ENCODE assay signal across 10 cellular contexts in the genomic region with DNA sequence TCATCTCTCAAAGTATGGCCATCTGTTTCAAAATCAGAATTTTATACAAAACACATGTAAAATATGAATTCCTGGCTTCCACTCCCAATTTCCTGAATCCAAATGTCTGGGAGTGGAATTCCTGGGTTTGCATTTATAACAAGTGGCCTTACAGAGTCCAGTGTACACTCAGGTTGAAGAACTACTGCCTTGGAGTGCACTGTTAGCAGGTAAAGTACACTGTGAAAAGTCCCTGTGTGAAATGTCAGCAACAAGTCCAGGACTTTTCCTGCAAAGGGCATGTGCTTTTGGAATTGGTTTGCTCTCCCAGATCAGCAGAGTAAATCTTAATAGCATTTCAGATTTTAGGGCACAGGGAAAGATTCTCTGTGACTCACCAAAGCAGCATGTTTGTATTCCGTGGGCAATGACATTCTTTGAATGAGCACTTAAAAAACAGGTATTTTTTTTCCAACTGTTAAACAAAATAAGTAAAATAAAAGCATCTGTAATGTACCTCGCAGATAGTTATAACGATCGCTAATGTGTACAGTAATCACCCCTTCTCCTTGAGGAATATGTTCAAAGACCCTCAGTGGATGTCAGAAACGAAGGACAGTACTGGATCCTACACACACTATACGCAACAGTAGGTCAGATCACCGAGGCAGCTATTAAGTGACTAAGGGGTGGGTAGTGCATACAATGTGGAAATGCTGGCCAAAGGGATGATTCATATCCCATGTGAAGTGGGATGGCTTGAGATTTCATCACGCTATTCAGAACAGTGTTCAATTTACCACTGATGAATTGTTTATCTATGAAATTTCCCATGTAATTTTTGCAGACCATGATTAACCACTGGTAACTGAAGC. TPM values are rescaled to one million over a fixed set of nuclear protein-coding genes. Genes with fewer than 3 reads are reported as not detected.
A peak's percentile ranks its signal among the peaks of the same experiment; 100 is the strongest.
DNase-seq lines count a peak whose midpoint lies in the region; ATAC-seq and TF ChIP-seq lines count a peak whose summit lies in the region.
"Had no signal": no experiment of that assay in that cellular context is flagged by ENCODE, and none has a peak within 500 bp of the region (broad histone marks: within the 10 kb centered on the region; RNA-seq: fewer than 3 reads in every experiment).

No MANE protein-coding gene starts in this region.

- peak overlapping the region; percentile 68 to 88 (median 83) for H3K27ac ChIP-seq in thyroid gland
- H3K27ac ChIP-seq: 22Rv1 had no signal

- H3K9me3 ChIP-seq in thyroid gland = no peaks in the 10 kb centered on the region

- H3K36me3 ChIP-seq in thyroid gland = no peaks in the 10 kb centered on the region

- intact Hi-C loops in thyroid gland (cut with DNase I) = no loop called here

- in situ Hi-C loops in SK-MEL-5 (cut with HindIII; ENCODE audit: low pct_unique_long_range_greater_than_20kb, low sequenced_read_pairs) = no loop called here

- WGBS in thyroid gland, 2 donors = 31 to 34% methylated on average over 8 of the region's 8 CpGs

- H3K27me3 ChIP-seq in thyroid gland = no peaks in the 10 kb centered on the region

- H3K4me1 ChIP-seq in thyroid gland = peaks cover 37 to 48% of the 10 kb centered on the region in 2 donors

- no peak for TF ChIP-seq POLR2A in thyroid gland (IDR thresholded peaks at IDR 0.05)

- DNase-seq in DMS153 (lab: John Stamatoyannopoulos, UW) (peak; percentile 29), DMS153 treated with DMSO at 0.1 percent for 48 hours (lab: John Stamatoyannopoulos, UW; ENCODE audit: unreplicated experiment) (no peak), SK-MEL-5 (ENCODE audit: low read depth, low spot score) (peak; percentile 94), fibroblast of the aortic adventitia (ENCODE audit: low read depth) (peak; percentile 98), thyroid gland (peak; percentile 16 to 27), T-helper 9 cell (no peak)
- DNase-seq: NCI-H187 treated with DMSO at 0.1 percent for 48 hours had no signal

- TF ChIP-seq CTCF in fibroblast of the aortic adventitia (IDR thresholded peaks at IDR 0.05; ENCODE audit: insufficient read depth, low read length) (no peak), thyroid gland (IDR thresholded peaks at IDR 0.05) (no peak)

- H3K4me3 ChIP-seq in fibroblast of the aortic adventitia (ENCODE audit: low read depth, low read length) = peak overlapping the region; percentile 1
- no peak overlapping the region for H3K4me3 ChIP-seq in thyroid gland (replicated peaks in 1 of 3)

- ATAC-seq in HG02623 (IDR thresholded peaks at IDR 0.05; ENCODE audit: unreplicated experiment) (no peak), HG02588 (IDR thresholded peaks at IDR 0.05; ENCODE audit: unreplicated experiment) (no peak)

RNA-seq across cellular contexts. Expression of a gene that starts 1.9 kb away (rescaled TPM):
- total RNA-seq in SK-MEL-5 (2014; rRNA removed; shearing (Covaris generic)) = not detected in 2 replicates
- 0.02 TPM in 1 of 2 replicates, not detected in the other for polyA plus RNA-seq in SK-MEL-5 (2015; cell fraction: cytosol; rRNA removed)
- polyA plus RNA-seq in SK-MEL-5 (2015; cell fraction: nucleus; rRNA removed) = not detected in 2 replicates
- 0.09 TPM in 1 of 2 replicates, not detected in the other for total RNA-seq in fibroblast of the aortic adventitia (ENCODE audit: low replicate concordance)
- total RNA-seq in thyroid gland = 1 to 10 TPM in 1 of 4 donors, under 1 TPM in 3; 0.27 to 3.3 (median 0.47) TPM

Comparison
In these comparisons a context has a peak if more than half of its experiments do, and no peak if none do; other contexts are left out.
1. DNase-seq: peak in DMS153 (single experiment), SK-MEL-5 (single experiment), fibroblast of the aortic adventitia (single experiment) and thyroid gland (2 of 2); none in DMS153 treated with DMSO at 0.1 percent for 48 hours (single experiment) and T-helper 9 cell (single experiment).